In genomic region chrX:140360924-140361323, GRCh38 we compare ENCODE assay signal across 26 cellular contexts.
"Had no signal": no experiment of that assay in that cellular context is flagged by ENCODE, and none has a peak within 500 bp of the region (broad histone marks: within the 10 kb centered on the region; RNA-seq: fewer than 3 reads in every experiment).

No MANE protein-coding gene starts in this region.

- ATAC-seq: activated T-cell treated with anti-CD3 and anti-CD28 coated beads, Interleukin-2, amount 50 U/mL, for 72 hours; esophagus mucosa had no signal

- H3K27ac ChIP-seq: brain microvascular endothelial cell, coronary artery, dorsolateral prefrontal cortex had no signal

- H3K27me3 Mint-ChIP-seq: activated CD4-positive, alpha-beta memory T cell treated with anti-CD3 and anti-CD28 coated beads, Interleukin-2, amount 10 ng/mL, durations not matched to agents 7 days and 5 days; activated CD4-positive, alpha-beta T cell treated with anti-CD3 and anti-CD28 coated beads, Interleukin-2, amount 10 ng/mL, durations not matched to agents 7 days and 5 days; activated naive CD4-positive, alpha-beta T cell treated with anti-CD3 and anti-CD28 coated beads, Interleukin-2, amount 10 ng/mL, durations not matched to agents 7 days and 5 days; activated naive CD8-positive, alpha-beta T cell; central memory CD8-positive, alpha-beta T cell; dendritic cell treated with granulocyte-macrophage colony-stimulating factor and Interleukin-4, amounts not matched to agents 40 ng/mL and 50 ng/mL, for 4 days had no signal

- H3K4me1 Mint-ChIP-seq: activated CD4-positive, alpha-beta memory T cell treated with anti-CD3 and anti-CD28 coated beads, Interleukin-2, amount 10 ng/mL, durations not matched to agents 7 days and 5 days; activated CD4-positive, alpha-beta T cell treated with anti-CD3 and anti-CD28 coated beads, Interleukin-2, amount 10 ng/mL, durations not matched to agents 7 days and 5 days; activated naive CD4-positive, alpha-beta T cell treated with anti-CD3 and anti-CD28 coated beads, Interleukin-2, amount 10 ng/mL, durations not matched to agents 7 days and 5 days; central memory CD8-positive, alpha-beta T cell had no signal

- H3K36me3 Mint-ChIP-seq: activated naive CD4-positive, alpha-beta T cell treated with anti-CD3 and anti-CD28 coated beads, Interleukin-2, amount 10 ng/mL, durations not matched to agents 7 days and 5 days; activated naive CD8-positive, alpha-beta T cell had no signal

- H3K27ac Mint-ChIP-seq: activated CD4-positive, alpha-beta memory T cell treated with anti-CD3 and anti-CD28 coated beads, Interleukin-2, amount 10 ng/mL, durations not matched to agents 7 days and 5 days; activated CD4-positive, alpha-beta T cell treated with anti-CD3 and anti-CD28 coated beads, Interleukin-2, amount 10 ng/mL, durations not matched to agents 7 days and 5 days; activated naive CD4-positive, alpha-beta T cell treated with anti-CD3 and anti-CD28 coated beads, Interleukin-2, amount 10 ng/mL, durations not matched to agents 7 days and 5 days; activated naive CD8-positive, alpha-beta T cell; activated T-cell treated with anti-CD3 and anti-CD28 coated beads, Interleukin-2, amount 50 U/mL, for 24 hours; activated T-cell treated with anti-CD3 and anti-CD28 coated beads, Interleukin-2, amount 50 U/mL, for 72 hours; dendritic cell treated with granulocyte-macrophage colony-stimulating factor and Interleukin-4, amounts not matched to agents 40 ng/mL and 50 ng/mL, for 4 days; endodermal cell had no signal

- H3K4me3 Mint-ChIP-seq: activated CD4-positive, alpha-beta memory T cell treated with anti-CD3 and anti-CD28 coated beads, Interleukin-2, amount 10 ng/mL, durations not matched to agents 7 days and 5 days; activated CD4-positive, alpha-beta T cell treated with anti-CD3 and anti-CD28 coated beads, Interleukin-2, amount 10 ng/mL, durations not matched to agents 7 days and 5 days; activated naive CD4-positive, alpha-beta T cell treated with anti-CD3 and anti-CD28 coated beads, Interleukin-2, amount 10 ng/mL, durations not matched to agents 7 days and 5 days; activated naive CD8-positive, alpha-beta T cell; activated T-cell treated with anti-CD3 and anti-CD28 coated beads, Interleukin-2, amount 50 U/mL, for 24 hours; activated T-cell treated with anti-CD3 and anti-CD28 coated beads, Interleukin-2, amount 50 U/mL, for 72 hours; central memory CD8-positive, alpha-beta T cell; dendritic cell treated with granulocyte-macrophage colony-stimulating factor and Interleukin-4, amounts not matched to agents 40 ng/mL and 50 ng/mL, for 4 days; endodermal cell had no signal

- H3K27me3 ChIP-seq: brain microvascular endothelial cell had no signal

- DNase-seq: activated CD4-positive, alpha-beta memory T cell treated with anti-CD3 and anti-CD28 coated beads, Interleukin-2, amount 10 ng/mL, durations not matched to agents 7 days and 5 days; activated CD4-positive, alpha-beta T cell treated with anti-CD3 and anti-CD28 coated beads for 1 hour; activated CD4-positive, alpha-beta T cell treated with anti-CD3 and anti-CD28 coated beads for 4 hours; activated CD4-positive, alpha-beta T cell treated with anti-CD3 and anti-CD28 coated beads, Interleukin-2, amount 10 ng/mL, durations not matched to agents 7 days and 5 days; activated CD4-positive, alpha-beta T cell treated with anti-CD3 and anti-CD28 coated beads, Interleukin-2, amount 50 U/mL, for 4 hours; activated CD8-positive, alpha-beta memory T cell treated with anti-CD3 and anti-CD28 coated beads, Interleukin-2, amount 50 U/mL, for 48 hours; activated gamma-delta T cell; activated naive CD4-positive, alpha-beta T cell; activated naive CD4-positive, alpha-beta T cell treated with anti-CD3 and anti-CD28 coated beads, Interleukin-2, amount 10 ng/mL, durations not matched to agents 7 days and 5 days; activated T-cell treated with anti-CD3 and anti-CD28 coated beads for 4 hours; activated T-cell treated with anti-CD3 and anti-CD28 coated beads, Interleukin-2, amount 50 U/mL, for 24 hours; activated T-cell treated with anti-CD3 and anti-CD28 coated beads, Interleukin-2, amount 50 U/mL, for 72 hours; amniotic stem cell; anterior cingulate cortex; brain microvascular endothelial cell; dorsolateral prefrontal cortex; effector memory CD4-positive, alpha-beta T cell; endodermal cell; foreskin fibroblast; head of caudate nucleus; T-helper 2 cell had no signal

- H3K36me3 ChIP-seq: brain microvascular endothelial cell had no signal

- H3K9me3 Mint-ChIP-seq: activated CD4-positive, alpha-beta memory T cell treated with anti-CD3 and anti-CD28 coated beads, Interleukin-2, amount 10 ng/mL, durations not matched to agents 7 days and 5 days; activated CD4-positive, alpha-beta T cell treated with anti-CD3 and anti-CD28 coated beads, Interleukin-2, amount 10 ng/mL, durations not matched to agents 7 days and 5 days; activated naive CD4-positive, alpha-beta T cell treated with anti-CD3 and anti-CD28 coated beads, Interleukin-2, amount 10 ng/mL, durations not matched to agents 7 days and 5 days; activated T-cell treated with anti-CD3 and anti-CD28 coated beads, Interleukin-2, amount 50 U/mL, for 24 hours; central memory CD8-positive, alpha-beta T cell; dendritic cell treated with granulocyte-macrophage colony-stimulating factor and Interleukin-4, amounts not matched to agents 40 ng/mL and 50 ng/mL, for 4 days; endodermal cell had no signal

- H3K4me3 ChIP-seq: coronary artery, dorsolateral prefrontal cortex had no signal
